In the genomic region with DNA sequence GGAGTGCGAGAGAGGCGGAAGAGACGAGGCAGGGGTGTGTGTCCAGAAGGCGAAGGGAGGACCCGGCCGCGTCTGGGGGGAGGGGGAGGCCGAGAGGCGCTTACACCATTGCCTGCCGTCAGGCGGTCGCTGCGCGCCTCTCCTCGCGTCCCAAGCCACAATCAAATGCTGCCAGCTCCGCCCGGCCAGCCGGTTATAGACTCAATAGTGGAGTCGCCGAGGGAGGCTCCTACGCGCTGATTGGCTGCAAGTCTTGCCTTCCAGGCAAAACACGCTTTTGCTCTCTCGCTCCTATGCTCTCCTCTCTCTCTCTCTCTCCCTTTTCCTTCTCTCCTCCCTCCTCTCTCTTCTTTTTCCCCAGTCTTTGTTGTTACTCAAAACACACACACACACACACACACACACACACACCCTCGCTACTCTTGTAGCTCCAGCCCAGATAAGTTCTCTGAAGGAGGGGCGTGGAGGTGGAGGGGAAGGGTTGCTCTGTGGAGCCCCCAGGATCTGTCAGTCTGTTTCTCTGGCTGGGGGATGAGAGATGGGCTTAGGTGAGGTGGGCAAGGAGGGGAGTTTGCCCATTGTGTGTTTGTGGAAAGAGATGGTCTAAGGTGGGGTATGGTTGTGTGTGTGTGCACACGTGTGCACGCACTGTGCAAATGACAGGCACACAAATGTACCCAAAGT, we compare ENCODE assay signal across 1 cellular context.
TF ChIP-seq lines count a peak whose summit lies in the region.

A gene (minus strand): TSS at position 170 of the 684 bp plus-strand sequence. CDS start 226 bp downstream, outside the sequence.

TF ChIP-seq in GM23338, 12 proteins besides CTCF, POLR2A, EP300 and RAD21 (continued from another document):
- TF ChIP-seq, protein P1, sequence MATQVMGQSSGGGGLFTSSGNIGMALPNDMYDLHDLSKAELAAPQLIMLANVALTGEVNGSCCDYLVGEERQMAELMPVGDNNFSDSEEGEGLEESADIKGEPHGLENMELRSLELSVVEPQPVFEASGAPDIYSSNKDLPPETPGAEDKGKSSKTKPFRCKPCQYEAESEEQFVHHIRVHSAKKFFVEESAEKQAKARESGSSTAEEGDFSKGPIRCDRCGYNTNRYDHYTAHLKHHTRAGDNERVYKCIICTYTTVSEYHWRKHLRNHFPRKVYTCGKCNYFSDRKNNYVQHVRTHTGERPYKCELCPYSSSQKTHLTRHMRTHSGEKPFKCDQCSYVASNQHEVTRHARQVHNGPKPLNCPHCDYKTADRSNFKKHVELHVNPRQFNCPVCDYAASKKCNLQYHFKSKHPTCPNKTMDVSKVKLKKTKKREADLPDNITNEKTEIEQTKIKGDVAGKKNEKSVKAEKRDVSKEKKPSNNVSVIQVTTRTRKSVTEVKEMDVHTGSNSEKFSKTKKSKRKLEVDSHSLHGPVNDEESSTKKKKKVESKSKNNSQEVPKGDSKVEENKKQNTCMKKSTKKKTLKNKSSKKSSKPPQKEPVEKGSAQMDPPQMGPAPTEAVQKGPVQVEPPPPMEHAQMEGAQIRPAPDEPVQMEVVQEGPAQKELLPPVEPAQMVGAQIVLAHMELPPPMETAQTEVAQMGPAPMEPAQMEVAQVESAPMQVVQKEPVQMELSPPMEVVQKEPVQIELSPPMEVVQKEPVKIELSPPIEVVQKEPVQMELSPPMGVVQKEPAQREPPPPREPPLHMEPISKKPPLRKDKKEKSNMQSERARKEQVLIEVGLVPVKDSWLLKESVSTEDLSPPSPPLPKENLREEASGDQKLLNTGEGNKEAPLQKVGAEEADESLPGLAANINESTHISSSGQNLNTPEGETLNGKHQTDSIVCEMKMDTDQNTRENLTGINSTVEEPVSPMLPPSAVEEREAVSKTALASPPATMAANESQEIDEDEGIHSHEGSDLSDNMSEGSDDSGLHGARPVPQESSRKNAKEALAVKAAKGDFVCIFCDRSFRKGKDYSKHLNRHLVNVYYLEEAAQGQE (IDR thresholded peaks at IDR 0.05; ENCODE audit: unreplicated experiment), result no peak
- no peak for TF ChIP-seq ZNF114 (CRISPR knock-in tag; IDR thresholded peaks at IDR 0.05)
